Comparison of ENCODE assay signal across 27 cellular contexts in the genomic region with DNA sequence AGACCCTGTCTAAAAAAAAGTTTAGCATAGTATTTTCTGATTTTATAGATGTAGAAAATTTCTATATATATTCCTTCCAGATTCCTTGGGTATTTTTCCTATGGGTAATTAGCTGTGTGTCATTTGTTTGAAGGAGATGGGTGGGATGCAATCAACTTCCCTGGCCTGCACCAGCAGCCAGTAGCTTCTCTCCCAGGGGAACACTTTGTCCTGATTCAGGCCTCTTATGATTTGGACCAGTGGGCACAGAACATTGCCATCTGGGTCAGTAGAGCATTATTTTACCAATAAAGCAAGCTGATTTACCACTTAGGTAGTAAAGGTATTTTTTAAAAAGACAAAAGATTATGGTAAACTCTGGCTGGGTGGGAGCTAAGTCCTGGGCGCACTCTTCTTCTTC.
"Had no signal": no experiment of that assay in that cellular context is flagged by ENCODE, and none has a peak within 500 bp of the region (broad histone marks: within the 10 kb centered on the region; RNA-seq: fewer than 3 reads in every experiment).

No MANE protein-coding gene starts in this region.

- H3K27me3 Mint-ChIP-seq: activated CD4-positive, alpha-beta memory T cell treated with anti-CD3 and anti-CD28 coated beads, Interleukin-2, amount 10 ng/mL, durations not matched to agents 7 days and 5 days; central memory CD8-positive, alpha-beta T cell had no signal

- H3K4me3 ChIP-seq: cardiac muscle cell, MG63, Peyer's patch, SJSA1 had no signal

- H3K9me3 Mint-ChIP-seq: activated CD4-positive, alpha-beta memory T cell treated with anti-CD3 and anti-CD28 coated beads, Interleukin-2, amount 10 ng/mL, durations not matched to agents 7 days and 5 days; activated naive CD4-positive, alpha-beta T cell treated with anti-CD3 and anti-CD28 coated beads for 36 hours; central memory CD8-positive, alpha-beta T cell; T-helper 1 cell treated with Interleukin-12 subunit alpha and Interleukin-12 subunit beta and Interleukin-4 antibody, amounts not matched to agents 30 μg/mL and 1 μg/mL, for 36 hours; T-helper 2 cell treated with Interferon-gamma antibody and Interleukin-4, amounts not matched to agents 5 μg/mL and 100 μg/mL, for 36 hours had no signal

- ATAC-seq: activated CD4-positive, CD25-positive, alpha-beta regulatory T cell treated with anti-CD3 and anti-CD28 coated beads, Interleukin-2, amount 50 U/mL, for 24 hours; PC-3 had no signal

- H3K4me1 ChIP-seq: Peyer's patch had no signal

- H3K27me3 ChIP-seq: cardiac muscle cell, MG63, Peyer's patch, SJSA1 had no signal

- DNase-seq: activated CD4-positive, alpha-beta memory T cell treated with anti-CD3 and anti-CD28 coated beads, Interleukin-2, amount 10 ng/mL, durations not matched to agents 7 days and 5 days; activated CD4-positive, alpha-beta T cell treated with anti-CD3 and anti-CD28 coated beads for 4 hours; activated gamma-delta T cell treated with Interleukin-2 at 50 U/mL for 16 hours; activated naive CD4-positive, alpha-beta T cell treated with anti-CD3 and anti-CD28 coated beads for 36 hours; Kasumi-1; KG1; MG63; NCI-H1048; NCI-H1105 treated with DMSO at 0.1 percent for 48 hours; NCI-H1436; NCI-H1694; NCI-H1930; NCI-H345; NCI-H526; NCI-H748 treated with DMSO at 0.1 percent for 48 hours; NK-92 treated with Interleukin-12 subunit alpha and Interleukin-12 subunit beta, amount 100 ng/mL, for 24 hours; PC-3; Peyer's patch; RPMI8226; SHP77 treated with DMSO at 0.1 percent for 48 hours; SK-N-SH had no signal

- H3K27ac ChIP-seq: cardiac muscle cell, Peyer's patch, SJSA1 had no signal

- H3K4me2 ChIP-seq: SK-N-SH had no signal

- H3K9me3 ChIP-seq: MG63, Peyer's patch, SJSA1, SK-N-SH had no signal

- H3K9me2 ChIP-seq: SK-N-SH had no signal

- H3K27ac Mint-ChIP-seq: activated CD4-positive, alpha-beta memory T cell treated with anti-CD3 and anti-CD28 coated beads, Interleukin-2, amount 10 ng/mL, durations not matched to agents 7 days and 5 days; activated naive CD4-positive, alpha-beta T cell treated with anti-CD3 and anti-CD28 coated beads for 36 hours; T-helper 1 cell treated with Interleukin-12 subunit alpha and Interleukin-12 subunit beta and Interleukin-4 antibody, amounts not matched to agents 30 μg/mL and 1 μg/mL, for 36 hours; T-helper 2 cell treated with Interferon-gamma antibody and Interleukin-4, amounts not matched to agents 5 μg/mL and 100 μg/mL, for 36 hours had no signal

- H3K4me3 Mint-ChIP-seq: activated CD4-positive, alpha-beta memory T cell treated with anti-CD3 and anti-CD28 coated beads, Interleukin-2, amount 10 ng/mL, durations not matched to agents 7 days and 5 days; activated naive CD4-positive, alpha-beta T cell treated with anti-CD3 and anti-CD28 coated beads for 36 hours; central memory CD8-positive, alpha-beta T cell; T-helper 1 cell treated with Interleukin-12 subunit alpha and Interleukin-12 subunit beta and Interleukin-4 antibody, amounts not matched to agents 30 μg/mL and 1 μg/mL, for 36 hours; T-helper 2 cell treated with Interferon-gamma antibody and Interleukin-4, amounts not matched to agents 5 μg/mL and 100 μg/mL, for 36 hours had no signal
